13 cellular contexts compared by ENCODE assay signal in the genomic region with DNA sequence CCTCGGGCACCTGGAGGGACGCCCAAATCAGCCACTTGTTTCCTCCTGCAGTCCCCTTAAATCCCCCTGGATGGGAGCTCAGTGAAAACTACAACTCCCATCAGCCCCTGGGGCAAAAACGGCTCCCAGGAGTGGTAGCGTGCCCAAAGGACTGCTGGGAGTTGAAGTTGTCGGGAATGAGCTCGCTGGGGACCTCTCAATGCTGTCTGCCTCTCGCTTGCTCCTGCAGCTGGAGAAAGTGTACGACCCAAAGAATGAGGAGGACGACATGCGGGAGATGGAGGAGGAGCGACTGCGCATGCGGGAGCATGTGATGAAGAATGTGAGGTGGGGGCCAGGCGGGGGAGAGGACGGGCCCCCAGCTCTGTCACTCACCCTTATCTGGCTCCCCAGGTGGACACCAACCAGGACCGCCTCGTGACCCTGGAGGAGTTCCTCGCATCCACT. TPM values are rescaled to one million over a fixed set of nuclear protein-coding genes. Genes with fewer than 3 reads are reported as not detected.
DNase-seq lines count a peak whose midpoint lies in the region; ATAC-seq and TF ChIP-seq lines count a peak whose summit lies in the region.
"Had no signal": no experiment of that assay in that cellular context is flagged by ENCODE, and none has a peak within 500 bp of the region (broad histone marks: within the 10 kb centered on the region; RNA-seq: fewer than 3 reads in every experiment).

No MANE protein-coding gene starts in this region.

- 78 to 86% methylated on average over 14 to 18 of the region's 18 CpGs for WGBS in endodermal cell (ENCODE audit: insufficient coverage in 1 of 2, insufficient read length in 1 of 2), 2 experiments

- no peaks in the 10 kb centered on the region for H3K4me1 Mint-ChIP-seq in endodermal cell

- no peaks in the 10 kb centered on the region for H3K27me3 ChIP-seq in endodermal cell (ENCODE audit: control insufficient read depth, insufficient read depth, low read length, poor library complexity, severe bottlenecking)
- H3K27me3 ChIP-seq: esophagus squamous epithelium had no signal

- no peaks in the 10 kb centered on the region for H3K4me1 ChIP-seq in endodermal cell (ENCODE audit: control insufficient read depth, insufficient read depth, low read length)
- H3K4me1 ChIP-seq: esophagus squamous epithelium had no signal

- no peaks in the 10 kb centered on the region for H3K9me3 ChIP-seq in endodermal cell (ENCODE audit: control insufficient read depth, low read length)
- H3K9me3 ChIP-seq: esophagus squamous epithelium, thoracic aorta had no signal

- peaks cover 54% of the 10 kb centered on the region for H3K36me3 Mint-ChIP-seq in endodermal cell (ENCODE audit: low read depth)

- no peaks in the 10 kb centered on the region for H3K9me3 Mint-ChIP-seq in endodermal cell

- DNase-seq in stimulated activated CD4-positive, alpha-beta T cell treated with anti-CD3 and anti-CD28 coated beads, Interleukin-4, amount 100 ng/mL, for 1 hour = peak; percentile 19
- DNase-seq in stimulated activated CD4-positive, alpha-beta T cell treated with anti-CD3 and anti-CD28 coated beads, Interleukin-12 subunit alpha, Interleukin-12 subunit beta, amount 100 ng/mL, for 4 hours = no peak
- DNase-seq in NCI-H1930 (lab: John Stamatoyannopoulos, UW) (peak; percentile 34 to 51), endodermal cell (peak; percentile 90)
- no peak for DNase-seq in stimulated activated naive CD4-positive, alpha-beta T cell treated with Interleukin-2 at 50 U/mL for 16 hours (lab: John Stamatoyannopoulos, UW)
- DNase-seq: DMS79, esophagus squamous epithelium, NCI-H345 had no signal

- no peak for TF ChIP-seq CTCF in endodermal cell (conservative IDR thresholded peaks at IDR 0.05)

- no peaks in the 10 kb centered on the region for H3K27me3 Mint-ChIP-seq in endodermal cell (ENCODE audit: insufficient read depth)

- ATAC-seq in HG02970 (IDR thresholded peaks at IDR 0.05; ENCODE audit: low FRiP score, unreplicated experiment) = no peak
- ATAC-seq in GM19023 (IDR thresholded peaks at IDR 0.05; ENCODE audit: unreplicated experiment) = no peak
- ATAC-seq in HG02623 (IDR thresholded peaks at IDR 0.05; ENCODE audit: unreplicated experiment) = no peak

- H3K4me3 ChIP-seq in endodermal cell (ENCODE audit: low read length) = no peak overlapping the region
- H3K4me3 ChIP-seq: esophagus squamous epithelium, thoracic aorta had no signal

- no peak overlapping the region for H3K9ac ChIP-seq in endodermal cell (ENCODE audit: extremely low read depth, low read length, poor library complexity, severe bottlenecking)

- no peak overlapping the region for H3K27ac ChIP-seq in endodermal cell (ENCODE audit: low read depth, low read length)
- H3K27ac ChIP-seq: esophagus squamous epithelium, thoracic aorta, VCaP had no signal

- peak overlapping the region; percentile 61 for H3K27ac Mint-ChIP-seq in endodermal cell

- H3K4me3 Mint-ChIP-seq in endodermal cell = no peak overlapping the region

- peaks cover 33% of the 10 kb centered on the region for H3K36me3 ChIP-seq in endodermal cell (ENCODE audit: control insufficient read depth, insufficient read depth, low read length)

RNA-seq across cellular contexts. Expression of a gene that starts 14.7 kb away (rescaled TPM):
- total RNA-seq in endodermal cell = 1 to 10 TPM in 1 of 2 donors, under 1 TPM in 1; 0.44 to 2.3 TPM
- polyA plus RNA-seq in endodermal cell (2013, experiment 1 of 2) = 1.2 TPM
- polyA plus RNA-seq in endodermal cell (2013, experiment 2 of 2) = 1.2 TPM

RNA-seq across cellular contexts. Expression of a gene that starts 18.7 kb away (rescaled TPM):
- 100 to 1,000 TPM; 177 to 222 TPM for total RNA-seq in endodermal cell
- polyA plus RNA-seq in endodermal cell (2013, experiment 1 of 2) = 154 TPM
- polyA plus RNA-seq in endodermal cell (2013, experiment 2 of 2) = 139 TPM

RNA-seq across cellular contexts. Expression of a gene that starts 20.3 kb away (rescaled TPM):
- total RNA-seq in endodermal cell = 1 to 10 TPM; 1.2 to 2.1 TPM
- not detected for polyA plus RNA-seq in endodermal cell (2013, experiment 1 of 2)
- polyA plus RNA-seq in endodermal cell (2013, experiment 2 of 2) = not detected
- total RNA-seq: esophagus squamous epithelium had no signal

RNA-seq across cellular contexts. Expression of a gene that starts 35.9 kb away (rescaled TPM):
- 100 to 1,000 TPM; 172 to 184 TPM for total RNA-seq in endodermal cell
- polyA plus RNA-seq in endodermal cell (2013, experiment 1 of 2) = 129 TPM
- polyA plus RNA-seq in endodermal cell (2013, experiment 2 of 2) = 117 TPM

RNA-seq across cellular contexts. Expression of a gene that starts 46.3 kb away (rescaled TPM):
- total RNA-seq in endodermal cell = 1,000 to 10,000 TPM; 1,784 to 3,181 TPM
- polyA plus RNA-seq in endodermal cell (2013, experiment 1 of 2) = 1,418 TPM
- polyA plus RNA-seq in endodermal cell (2013, experiment 2 of 2) = 1,365 TPM

Comparison
In these comparisons a context has a peak if more than half of its experiments do, and no peak if none do; other contexts are left out.
1. DNase-seq: peak in stimulated activated CD4-positive, alpha-beta T cell treated with anti-CD3 and anti-CD28 coated beads, Interleukin-4, amount 100 ng/mL, for 1 hour (single experiment), NCI-H1930 (2 of 2) and endodermal cell (single experiment); none in stimulated activated CD4-positive, alpha-beta T cell treated with anti-CD3 and anti-CD28 coated beads, Interleukin-12 subunit alpha, Interleukin-12 subunit beta, amount 100 ng/mL, for 4 hours (single experiment) and stimulated activated naive CD4-positive, alpha-beta T cell treated with Interleukin-2 at 50 U/mL for 16 hours (single experiment).